15 cellular contexts compared by ENCODE assay signal in genomic region chr3:125313060-125313635, GRCh38.
DNase-seq lines count a peak whose midpoint lies in the region; ATAC-seq, FAIRE-seq and TF ChIP-seq lines count a peak whose summit lies in the region.
"Had no signal": no experiment of that assay in that cellular context is flagged by ENCODE, and none has a peak within 500 bp of the region (broad histone marks: within the 10 kb centered on the region; RNA-seq: fewer than 3 reads in every experiment).

No MANE protein-coding gene starts in this region.

- BruUV-seq in Caco-2 (replicated peaks; lab: Mats Ljungman, UMichigan): no TSS peak

- no peak for TF ChIP-seq POLR2A in NB4 (IDR thresholded peaks at IDR 0.05; ENCODE audit: extremely low read depth, insufficient read length)
- TF ChIP-seq POLR2A in GM12892 (IDR thresholded peaks at IDR 0.05; ENCODE audit: low read depth, low read length): no peak

- H3K27me3 ChIP-seq in Caco-2 (replicated peaks; ENCODE audit: control insufficient read depth, insufficient read depth, low read length): no peaks in the 10 kb centered on the region
- H3K27me3 ChIP-seq: heart left ventricle had no signal

- no peak overlapping the region for H3K4me3 ChIP-seq in NB4 (ENCODE audit: low read depth, low read length)
- no peak overlapping the region for H3K4me3 ChIP-seq in skeletal muscle cell (ENCODE audit: low read depth, low read length)
- H3K4me3 ChIP-seq in Caco-2 (ENCODE audit: low read depth, low read length): no peak overlapping the region
- H3K4me3 ChIP-seq: coronary artery, heart left ventricle, lung had no signal

- no peak overlapping the region for H3K4me3 Mint-ChIP-seq in activated CD8-positive, alpha-beta T cell treated with anti-CD3 and anti-CD28 coated beads for 36 hours
- no peak overlapping the region for H3K4me3 Mint-ChIP-seq in activated CD8-positive, alpha-beta T cell treated with anti-CD3 and anti-CD28 coated beads, Interleukin-2, amount 10 ng/mL, durations not matched to agents 7 days and 5 days
- H3K4me3 Mint-ChIP-seq in effector memory CD8-positive, alpha-beta T cell: no peak overlapping the region
- no peak overlapping the region for H3K4me3 Mint-ChIP-seq in Caco-2 (ENCODE audit: unreplicated experiment)

- H3K27me3 Mint-ChIP-seq in activated CD8-positive, alpha-beta T cell treated with anti-CD3 and anti-CD28 coated beads for 36 hours: no peaks in the 10 kb centered on the region
- H3K27me3 Mint-ChIP-seq in activated CD8-positive, alpha-beta T cell treated with anti-CD3 and anti-CD28 coated beads, Interleukin-2, amount 10 ng/mL, durations not matched to agents 7 days and 5 days (ENCODE audit: low read depth): no peaks in the 10 kb centered on the region
- no peaks in the 10 kb centered on the region for H3K27me3 Mint-ChIP-seq in effector memory CD8-positive, alpha-beta T cell
- no peaks in the 10 kb centered on the region for H3K27me3 Mint-ChIP-seq in Caco-2 (ENCODE audit: insufficient read depth, unreplicated experiment)

- peak overlapping the region; percentile 75 for H3K27ac Mint-ChIP-seq in activated CD8-positive, alpha-beta T cell treated with anti-CD3 and anti-CD28 coated beads for 36 hours
- no peak overlapping the region for H3K27ac Mint-ChIP-seq in activated CD8-positive, alpha-beta T cell treated with anti-CD3 and anti-CD28 coated beads, Interleukin-2, amount 10 ng/mL, durations not matched to agents 7 days and 5 days
- peak overlapping the region; percentile 7 to 81 for H3K27ac Mint-ChIP-seq in effector memory CD8-positive, alpha-beta T cell
- no peak overlapping the region for H3K27ac Mint-ChIP-seq in Caco-2 (ENCODE audit: unreplicated experiment)

- POLR2A ChIA-PET in activated CD8-positive, alpha-beta T cell treated with anti-CD3 and anti-CD28 coated beads for 36 hours (lab: Charles Lee): no interaction called here
- POLR2A ChIA-PET in activated CD8-positive, alpha-beta T cell treated with anti-CD3 and anti-CD28 coated beads, Interleukin-2, amount 10 ng/mL, durations not matched to agents 7 days and 5 days (lab: Charles Lee): no interaction called here
- POLR2A ChIA-PET in Caco-2 (lab: Charles Lee): no interaction called here

- H3K9me3 ChIP-seq in Caco-2: no peaks in the 10 kb centered on the region

- intact Hi-C loops in activated CD8-positive, alpha-beta T cell treated with anti-CD3 and anti-CD28 coated beads for 36 hours (cut with micrococcal nuclease): no loop called here
- intact Hi-C loops in Caco-2 (cut with micrococcal nuclease; ENCODE audit: unreplicated experiment): no loop called here

- H3K9me3 Mint-ChIP-seq in activated CD8-positive, alpha-beta T cell treated with anti-CD3 and anti-CD28 coated beads for 36 hours: no peaks in the 10 kb centered on the region
- H3K9me3 Mint-ChIP-seq in activated CD8-positive, alpha-beta T cell treated with anti-CD3 and anti-CD28 coated beads, Interleukin-2, amount 10 ng/mL, durations not matched to agents 7 days and 5 days (ENCODE audit: insufficient read depth): no peaks in the 10 kb centered on the region
- no peaks in the 10 kb centered on the region for H3K9me3 Mint-ChIP-seq in effector memory CD8-positive, alpha-beta T cell
- H3K9me3 Mint-ChIP-seq in Caco-2 (ENCODE audit: unreplicated experiment): no peaks in the 10 kb centered on the region

- H3K4me1 Mint-ChIP-seq in activated CD8-positive, alpha-beta T cell treated with anti-CD3 and anti-CD28 coated beads for 36 hours (ENCODE audit: low read depth): peaks cover 49% of the 10 kb centered on the region
- H3K4me1 Mint-ChIP-seq in activated CD8-positive, alpha-beta T cell treated with anti-CD3 and anti-CD28 coated beads, Interleukin-2, amount 10 ng/mL, durations not matched to agents 7 days and 5 days (ENCODE audit: low read depth): peaks cover 31% of the 10 kb centered on the region
- H3K4me1 Mint-ChIP-seq in effector memory CD8-positive, alpha-beta T cell (ENCODE audit: low read depth in 2 of 2): peaks cover 23 to 40% of the 10 kb centered on the region in 2 donors
- no peaks in the 10 kb centered on the region for H3K4me1 Mint-ChIP-seq in Caco-2 (ENCODE audit: low read depth, unreplicated experiment)

- no peaks in the 10 kb centered on the region for H3K36me3 ChIP-seq in Caco-2 (ENCODE audit: control insufficient read depth, insufficient read depth, low read length)

- CTCF ChIA-PET in activated CD8-positive, alpha-beta T cell treated with anti-CD3 and anti-CD28 coated beads for 36 hours (lab: Charles Lee): no interaction called here
- CTCF ChIA-PET in activated CD8-positive, alpha-beta T cell treated with anti-CD3 and anti-CD28 coated beads, Interleukin-2, amount 10 ng/mL, durations not matched to agents 7 days and 5 days (lab: Charles Lee): no interaction called here
- CTCF ChIA-PET in Caco-2 (lab: Charles Lee): no interaction called here

- peaks cover 53% of the 10 kb centered on the region for H3K36me3 Mint-ChIP-seq in activated CD8-positive, alpha-beta T cell treated with anti-CD3 and anti-CD28 coated beads for 36 hours (ENCODE audit: low read depth)
- H3K36me3 Mint-ChIP-seq in activated CD8-positive, alpha-beta T cell treated with anti-CD3 and anti-CD28 coated beads, Interleukin-2, amount 10 ng/mL, durations not matched to agents 7 days and 5 days (ENCODE audit: low read depth): peaks cover 58% of the 10 kb centered on the region
- peaks cover 5% of the 10 kb centered on the region for H3K36me3 Mint-ChIP-seq in effector memory CD8-positive, alpha-beta T cell (ENCODE audit: insufficient read depth)
- peaks cover 44% of the 10 kb centered on the region for H3K36me3 Mint-ChIP-seq in Caco-2 (ENCODE audit: insufficient read depth, unreplicated experiment)

- no peak for DNase-seq in activated CD8-positive, alpha-beta T cell treated with anti-CD3 and anti-CD28 coated beads for 36 hours
- DNase-seq in activated CD8-positive, alpha-beta T cell treated with anti-CD3 and anti-CD28 coated beads, Interleukin-2, amount 10 ng/mL, durations not matched to agents 7 days and 5 days: no peak
- peak; percentile 35 for DNase-seq in NB4 (ENCODE audit: low read depth)
- no peak for DNase-seq in effector memory CD8-positive, alpha-beta T cell
- peak; percentile 21 for DNase-seq in skeletal muscle cell (ENCODE audit: low read depth)
- DNase-seq in GM12892 (ENCODE audit: insufficient read length): no peak
- no peak for DNase-seq in Caco-2
- DNase-seq: H7; heart left ventricle; Kasumi-1; OCI-M1; stimulated activated CD4-positive, alpha-beta T cell treated with anti-CD3 and anti-CD28 coated beads, Interleukin-2, amount 100 ng/mL, for 24 hours had no signal

- no peak for ATAC-seq in activated CD8-positive, alpha-beta T cell treated with anti-CD3 and anti-CD28 coated beads for 36 hours
- no peak for ATAC-seq in activated CD8-positive, alpha-beta T cell treated with anti-CD3 and anti-CD28 coated beads, Interleukin-2, amount 10 ng/mL, durations not matched to agents 7 days and 5 days
- no peak for ATAC-seq in effector memory CD8-positive, alpha-beta T cell (replicated peaks)
- ATAC-seq in GM21786 (IDR thresholded peaks at IDR 0.05; ENCODE audit: unreplicated experiment): no peak

- FAIRE-seq in GM12892 (lab: Jason Lieb, UNC): no peak

- TF ChIP-seq CTCF in activated CD8-positive, alpha-beta T cell treated with anti-CD3 and anti-CD28 coated beads for 36 hours (IDR thresholded peaks at IDR 0.05): no peak
- no peak for TF ChIP-seq CTCF in NB4 (IDR thresholded peaks at IDR 0.05; ENCODE audit: low read depth, low read length)
- no peak for TF ChIP-seq CTCF in Caco-2 (IDR thresholded peaks at IDR 0.05; ENCODE audit: insufficient read depth in 1 of 2, low read depth in 1 of 2, low read length in 1 of 2, severe bottlenecking in 1 of 2, unreplicated experiment in 1 of 2)

- H3K4me1 ChIP-seq in Caco-2: no peaks in the 10 kb centered on the region

Comparison
In these comparisons a context has a peak if more than half of its experiments do, and no peak if none do; other contexts are left out.
1. H3K27ac Mint-ChIP-seq: peak in activated CD8-positive, alpha-beta T cell treated with anti-CD3 and anti-CD28 coated beads for 36 hours (single experiment) and effector memory CD8-positive, alpha-beta T cell (2 of 2); none in activated CD8-positive, alpha-beta T cell treated with anti-CD3 and anti-CD28 coated beads, Interleukin-2, amount 10 ng/mL, durations not matched to agents 7 days and 5 days (single experiment) and Caco-2 (single experiment).
2. DNase-seq: peak in NB4 (single experiment) and skeletal muscle cell (single experiment); none in activated CD8-positive, alpha-beta T cell treated with anti-CD3 and anti-CD28 coated beads for 36 hours (single experiment), activated CD8-positive, alpha-beta T cell treated with anti-CD3 and anti-CD28 coated beads, Interleukin-2, amount 10 ng/mL, durations not matched to agents 7 days and 5 days (single experiment), effector memory CD8-positive, alpha-beta T cell (0 of 3), GM12892 (single experiment) and Caco-2 (0 of 2).